Comparison of ENCODE assay signal across 8 cellular contexts in genomic region chr5:77935516-77936364, GRCh38.
DNase-seq lines count a peak whose midpoint lies in the region; ATAC-seq and FAIRE-seq lines count a peak whose summit lies in the region.

No MANE protein-coding gene starts in this region.

- H3K27me3 ChIP-seq in SJCRH30: no peaks in the 10 kb centered on the region

- no peaks in the 10 kb centered on the region for H3K36me3 ChIP-seq in SJCRH30

- peak; percentile 87 for FAIRE-seq in GM18507 (lab: Jason Lieb, UNC)

- peaks cover 6% of the 10 kb centered on the region; the same call in 1 of the 2 replicates for H3K4me1 ChIP-seq in SJCRH30

- no peaks in the 10 kb centered on the region for H3K9me3 ChIP-seq in SJCRH30 (replicated peaks)

- DNase-seq in GM18507 (ENCODE audit: extremely low spot score, insufficient read length, low read depth) (no peak), SJCRH30 (peak; percentile 43 to 58), kidney tubule cell (ENCODE audit: low spot score) (peak; percentile 27), HuH-7 (ENCODE audit: low spot score) (no peak)
- no peak for DNase-seq in stimulated activated CD8-positive, alpha-beta memory T cell treated with anti-CD3 and anti-CD28 coated beads, Interleukin-4, amount 100 ng/mL, for 48 hours

- ATAC-seq in HG02759 (IDR thresholded peaks at IDR 0.05; ENCODE audit: unreplicated experiment) (peak; percentile 69), esophagus mucosa (no peak), GM19035 (IDR thresholded peaks at IDR 0.05; ENCODE audit: unreplicated experiment) (no peak)

- peak overlapping the region; percentile 29; the same call in 1 of the 2 replicates for H3K27ac ChIP-seq in SJCRH30

- no peak overlapping the region for H3K4me3 ChIP-seq in SJCRH30

Comparison
In these comparisons a context has a peak if more than half of its experiments do, and no peak if none do; other contexts are left out.
1. DNase-seq: peak in SJCRH30 (2 of 2) and kidney tubule cell (single experiment); none in GM18507 (single experiment), HuH-7 (single experiment) and stimulated activated CD8-positive, alpha-beta memory T cell treated with anti-CD3 and anti-CD28 coated beads, Interleukin-4, amount 100 ng/mL, for 48 hours (single experiment).